ENCODE assay signal across 8 cellular contexts in genomic region chrX:65596270-65596669, GRCh38.
DNase-seq lines count a peak whose midpoint lies in the region; ATAC-seq and TF ChIP-seq lines count a peak whose summit lies in the region.

No MANE protein-coding gene starts in this region.

- 5% methylated on average over 2 of the region's 2 CpGs for WGBS in right cardiac atrium

- H3K4me1 ChIP-seq in right cardiac atrium (ENCODE audit: control insufficient read depth, insufficient read depth, low read length) = peaks cover 9% of the 10 kb centered on the region

- H3K27me3 ChIP-seq in right cardiac atrium (ENCODE audit: control insufficient read depth, insufficient read depth) = no peaks in the 10 kb centered on the region

- H3K4me3 ChIP-seq in GM12865 (ENCODE audit: low read depth, low read length) = no peak overlapping the region
- no peak overlapping the region for H3K4me3 ChIP-seq in right cardiac atrium (ENCODE audit: low read length)

- no peak for TF ChIP-seq CTCF in GM12865 (IDR thresholded peaks at IDR 0.05; ENCODE audit: insufficient read depth, low read depth, low read length, missing control alignments)

- DNase-seq in GM12865 (ENCODE audit: low read depth) (peak; percentile 78), NOMO-1 treated with DMSO at 0.1 percent for 48 hours (lab: John Stamatoyannopoulos, UW; ENCODE audit: unreplicated experiment) (peak; percentile 87), right cardiac atrium (no peak), NCI-H1048 (lab: John Stamatoyannopoulos, UW) (no peak), superior temporal gyrus (ENCODE audit: extremely low spot score) (no peak)
- DNase-seq in activated gamma-delta T cell treated with anti-CD3 and anti-CD28 coated beads, Interleukin-2, amount 50 U/mL, for 16 hours (ENCODE audit: low read depth) = peak; percentile 30
- peak; percentile 44 to 50 for DNase-seq in stimulated activated CD8-positive, alpha-beta memory T cell treated with anti-CD3 and anti-CD28 coated beads, Interleukin-7, amount 100 ng/mL, for 4 hours (ENCODE audit: low read depth in 2 of 2)

- H3K27ac ChIP-seq in right cardiac atrium (ENCODE audit: low read length) = peak overlapping the region; percentile 78

- H3K9me3 ChIP-seq in right cardiac atrium (ENCODE audit: control insufficient read depth, low read length) = no peaks in the 10 kb centered on the region

- intact Hi-C loops in right cardiac atrium (cut with DNase I) = loop anchor here in 2 of 4 donors (5.0 to 10.0 kb wide), 3 partner anchors 69 to 129 kb away; partner anchors contain the start of gene MSN (in 1 of the 2)

- ATAC-seq in HG02623 (IDR thresholded peaks at IDR 0.05; ENCODE audit: unreplicated experiment) (peak; percentile 66), right cardiac atrium (peak; percentile 28 to 50)

Comparison
In these comparisons a context has a peak if more than half of its experiments do, and no peak if none do; other contexts are left out.
1. DNase-seq: peak in GM12865 (single experiment), NOMO-1 treated with DMSO at 0.1 percent for 48 hours (single experiment), activated gamma-delta T cell treated with anti-CD3 and anti-CD28 coated beads, Interleukin-2, amount 50 U/mL, for 16 hours (single experiment) and stimulated activated CD8-positive, alpha-beta memory T cell treated with anti-CD3 and anti-CD28 coated beads, Interleukin-7, amount 100 ng/mL, for 4 hours (2 of 2); none in right cardiac atrium (0 of 3), NCI-H1048 (single experiment) and superior temporal gyrus (single experiment).